36 cellular contexts compared by ENCODE assay signal in the genomic region with DNA sequence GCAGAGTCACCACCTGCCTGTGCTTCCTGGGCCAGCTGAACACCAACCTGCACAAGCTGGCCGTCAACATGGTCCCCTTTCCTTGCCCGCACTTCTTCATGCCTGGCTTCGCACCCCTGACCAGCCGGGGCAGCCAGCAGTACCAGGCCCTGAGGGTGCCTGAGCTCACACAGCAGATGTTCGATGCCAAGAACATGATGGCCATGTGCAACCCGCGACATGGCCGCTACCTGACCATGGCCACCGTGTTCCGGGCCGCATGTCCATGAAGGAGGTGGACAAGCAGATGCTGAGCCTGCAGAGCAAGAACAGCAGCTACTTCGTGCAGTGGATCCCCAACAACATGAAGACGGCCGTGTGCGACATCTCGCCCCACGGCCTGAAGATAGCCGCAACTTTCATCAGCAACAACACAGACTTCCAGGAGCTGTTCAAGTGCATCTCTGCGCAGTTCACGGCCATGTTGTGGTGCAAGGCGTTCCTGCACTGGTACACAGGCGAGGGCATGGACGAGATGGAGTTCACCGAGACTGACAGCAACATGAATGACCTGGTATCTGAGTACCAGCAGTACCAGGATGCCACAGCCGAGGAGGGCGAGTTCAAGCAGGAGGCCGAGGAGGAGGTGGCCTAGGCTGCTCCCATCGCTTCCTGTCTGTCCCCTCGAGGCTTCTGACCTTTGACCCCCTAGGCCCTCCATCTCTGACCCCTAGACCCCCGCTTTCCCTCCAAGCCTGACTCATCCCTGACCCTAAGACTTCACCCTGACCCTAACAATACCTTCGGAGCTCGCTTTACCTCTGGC.
"Had no signal": no experiment of that assay in that cellular context is flagged by ENCODE, and none has a peak within 500 bp of the region (broad histone marks: within the 10 kb centered on the region; RNA-seq: fewer than 3 reads in every experiment).

No MANE protein-coding gene starts in this region.

- H3K36me3 ChIP-seq: ascending aorta, WERI-Rb-1 had no signal

- H3K4me3 Mint-ChIP-seq: activated CD4-positive, alpha-beta memory T cell treated with anti-CD3 and anti-CD28 coated beads, Interleukin-2, amount 10 ng/mL, durations not matched to agents 7 days and 5 days; activated CD4-positive, alpha-beta T cell treated with anti-CD3 and anti-CD28 coated beads for 36 hours; activated CD4-positive, alpha-beta T cell treated with anti-CD3 and anti-CD28 coated beads, Interleukin-2, amount 10 ng/mL, durations not matched to agents 7 days and 5 days; activated CD8-positive, alpha-beta memory T cell treated with anti-CD3 and anti-CD28 coated beads, Interleukin-2, amount 10 ng/mL, durations not matched to agents 7 days and 5 days; activated CD8-positive, alpha-beta T cell treated with anti-CD3 and anti-CD28 coated beads, Interleukin-2, amount 10 ng/mL, durations not matched to agents 7 days and 5 days; activated naive CD4-positive, alpha-beta T cell treated with anti-CD3 and anti-CD28 coated beads, Interleukin-2, amount 10 ng/mL, durations not matched to agents 7 days and 5 days; activated naive CD4-positive, alpha-beta T cell treated with anti-CD3 and anti-CD28 coated beads, Interleukin-2, amount 50 U/mL, for 24 hours; activated naive CD8-positive, alpha-beta T cell; activated naive CD8-positive, alpha-beta T cell treated with anti-CD3 and anti-CD28 coated beads, Interleukin-2, amount 10 ng/mL, durations not matched to agents 7 days and 5 days; activated naive CD8-positive, alpha-beta T cell treated with anti-CD3 and anti-CD28 coated beads, Interleukin-2, amount 50 U/mL, for 24 hours; activated T-cell treated with anti-CD3 and anti-CD28 coated beads, Interleukin-2, amount 50 U/mL, for 24 hours; brain; T-helper 1 cell treated with Interleukin-12 subunit alpha and Interleukin-12 subunit beta and Interleukin-4 antibody, amounts not matched to agents 30 μg/mL and 1 μg/mL, for 36 hours; T-helper 2 cell treated with Interferon-gamma antibody and Interleukin-4, amounts not matched to agents 5 μg/mL and 100 μg/mL, for 36 hours; WTC11 had no signal

- H3K27ac ChIP-seq: ascending aorta, WERI-Rb-1 had no signal

- H3K27me3 Mint-ChIP-seq: activated naive CD4-positive, alpha-beta T cell treated with anti-CD3 and anti-CD28 coated beads, Interleukin-2, amount 10 ng/mL, durations not matched to agents 7 days and 5 days; activated naive CD8-positive, alpha-beta T cell; activated naive CD8-positive, alpha-beta T cell treated with anti-CD3 and anti-CD28 coated beads, Interleukin-2, amount 50 U/mL, for 24 hours had no signal

- H3K27me3 ChIP-seq: ascending aorta had no signal

- H3K36me3 Mint-ChIP-seq: activated CD8-positive, alpha-beta memory T cell treated with anti-CD3 and anti-CD28 coated beads, Interleukin-2, amount 10 ng/mL, durations not matched to agents 7 days and 5 days; activated naive CD4-positive, alpha-beta T cell treated with anti-CD3 and anti-CD28 coated beads, Interleukin-2, amount 10 ng/mL, durations not matched to agents 7 days and 5 days; activated naive CD8-positive, alpha-beta T cell; activated naive CD8-positive, alpha-beta T cell treated with anti-CD3 and anti-CD28 coated beads, Interleukin-2, amount 10 ng/mL, durations not matched to agents 7 days and 5 days; brain; WTC11 had no signal

- H3K9me3 ChIP-seq: ascending aorta had no signal

- H3K9me3 Mint-ChIP-seq: activated CD4-positive, alpha-beta memory T cell treated with anti-CD3 and anti-CD28 coated beads, Interleukin-2, amount 10 ng/mL, durations not matched to agents 7 days and 5 days; activated CD4-positive, alpha-beta T cell treated with anti-CD3 and anti-CD28 coated beads, Interleukin-2, amount 10 ng/mL, durations not matched to agents 7 days and 5 days; activated naive CD4-positive, alpha-beta T cell treated with anti-CD3 and anti-CD28 coated beads, Interleukin-2, amount 10 ng/mL, durations not matched to agents 7 days and 5 days; activated naive CD8-positive, alpha-beta T cell treated with anti-CD3 and anti-CD28 coated beads, Interleukin-2, amount 50 U/mL, for 24 hours; activated T-cell treated with anti-CD3 and anti-CD28 coated beads, Interleukin-2, amount 50 U/mL, for 24 hours; activated T-helper 2 cell treated with anti-CD3 and anti-CD28 coated beads, Interferon-gamma antibody, Interleukin-2, Interleukin-4, amounts not matched to agents 10 μg/mL and 5 μg/mL and 100 μg/mL, durations not matched to agents 14 hours and 24 hours and 36 hours; T-helper 1 cell treated with Interleukin-12 subunit alpha and Interleukin-12 subunit beta and Interleukin-4 antibody, amounts not matched to agents 30 μg/mL and 1 μg/mL, for 36 hours; T-helper 2 cell treated with Interferon-gamma antibody and Interleukin-4, amounts not matched to agents 5 μg/mL and 100 μg/mL, for 36 hours had no signal

- FAIRE-seq: TTC549 had no signal

- DNase-seq: activated CD4-positive, alpha-beta memory T cell treated with anti-CD3 and anti-CD28 coated beads, Interleukin-2, amount 10 ng/mL, durations not matched to agents 7 days and 5 days; activated CD4-positive, alpha-beta T cell treated with anti-CD3 and anti-CD28 coated beads for 1 hour; activated CD4-positive, alpha-beta T cell treated with anti-CD3 and anti-CD28 coated beads for 36 hours; activated CD4-positive, alpha-beta T cell treated with anti-CD3 and anti-CD28 coated beads for 48 hours; activated CD4-positive, alpha-beta T cell treated with anti-CD3 and anti-CD28 coated beads, Interleukin-2, amount 10 ng/mL, durations not matched to agents 7 days and 5 days; activated CD4-positive, alpha-beta T cell treated with anti-CD3 and anti-CD28 coated beads, Interleukin-2, amount 50 U/mL, for 48 hours; activated CD4-positive, CD25-positive, alpha-beta regulatory T cell; activated CD8-positive, alpha-beta memory T cell treated with anti-CD3 and anti-CD28 coated beads for 24 hours; activated CD8-positive, alpha-beta memory T cell treated with anti-CD3 and anti-CD28 coated beads, Interleukin-2, amount 10 ng/mL, durations not matched to agents 7 days and 5 days; activated CD8-positive, alpha-beta memory T cell treated with anti-CD3 and anti-CD28 coated beads, Interleukin-2, amount 50 U/mL, for 48 hours; activated CD8-positive, alpha-beta T cell treated with anti-CD3 and anti-CD28 coated beads, Interleukin-2, amount 10 ng/mL, durations not matched to agents 7 days and 5 days; activated effector memory CD4-positive, alpha-beta T cell treated with Interleukin-2 at 50 U/mL for 16 hours; activated gamma-delta T cell; activated naive CD4-positive, alpha-beta T cell treated with anti-CD3 and anti-CD28 coated beads, Interleukin-2, amount 10 ng/mL, durations not matched to agents 7 days and 5 days; activated naive CD4-positive, alpha-beta T cell treated with Interleukin-2 at 50 U/mL for 16 hours; activated naive CD8-positive, alpha-beta T cell treated with anti-CD3 and anti-CD28 coated beads, Interleukin-2, amount 10 ng/mL, durations not matched to agents 7 days and 5 days; activated naive CD8-positive, alpha-beta T cell treated with anti-CD3 and anti-CD28 coated beads, Interleukin-2, amount 50 U/mL, for 24 hours; activated T-cell treated with anti-CD3 and anti-CD28 coated beads, Interleukin-2, amount 50 U/mL, for 24 hours; activated T-cell treated with anti-CD3 and anti-CD28 coated beads, Interleukin-2, amount 50 U/mL, for 48 hours; amygdala; anterior cingulate cortex; central memory CD4-positive, alpha-beta T cell; T-helper 1 cell; T-helper 2 cell; T-helper 9 cell; WERI-Rb-1 had no signal

- H3K4me1 Mint-ChIP-seq: activated CD4-positive, alpha-beta memory T cell treated with anti-CD3 and anti-CD28 coated beads, Interleukin-2, amount 10 ng/mL, durations not matched to agents 7 days and 5 days; activated CD4-positive, alpha-beta T cell treated with anti-CD3 and anti-CD28 coated beads for 36 hours; activated CD4-positive, alpha-beta T cell treated with anti-CD3 and anti-CD28 coated beads, Interleukin-2, amount 10 ng/mL, durations not matched to agents 7 days and 5 days; activated CD8-positive, alpha-beta memory T cell treated with anti-CD3 and anti-CD28 coated beads, Interleukin-2, amount 10 ng/mL, durations not matched to agents 7 days and 5 days; activated naive CD4-positive, alpha-beta T cell treated with anti-CD3 and anti-CD28 coated beads, Interleukin-2, amount 10 ng/mL, durations not matched to agents 7 days and 5 days; activated naive CD4-positive, alpha-beta T cell treated with anti-CD3 and anti-CD28 coated beads, Interleukin-2, amount 50 U/mL, for 24 hours; activated naive CD8-positive, alpha-beta T cell treated with anti-CD3 and anti-CD28 coated beads, Interleukin-2, amount 10 ng/mL, durations not matched to agents 7 days and 5 days; activated naive CD8-positive, alpha-beta T cell treated with anti-CD3 and anti-CD28 coated beads, Interleukin-2, amount 50 U/mL, for 24 hours; brain; WTC11 had no signal

- H3K4me1 ChIP-seq: ascending aorta had no signal

- H3K27ac Mint-ChIP-seq: activated CD4-positive, alpha-beta memory T cell treated with anti-CD3 and anti-CD28 coated beads, Interleukin-2, amount 10 ng/mL, durations not matched to agents 7 days and 5 days; activated CD4-positive, alpha-beta T cell treated with anti-CD3 and anti-CD28 coated beads for 36 hours; activated CD4-positive, alpha-beta T cell treated with anti-CD3 and anti-CD28 coated beads, Interleukin-2, amount 10 ng/mL, durations not matched to agents 7 days and 5 days; activated CD8-positive, alpha-beta memory T cell treated with anti-CD3 and anti-CD28 coated beads, Interleukin-2, amount 10 ng/mL, durations not matched to agents 7 days and 5 days; activated CD8-positive, alpha-beta T cell treated with anti-CD3 and anti-CD28 coated beads, Interleukin-2, amount 10 ng/mL, durations not matched to agents 7 days and 5 days; activated naive CD4-positive, alpha-beta T cell treated with anti-CD3 and anti-CD28 coated beads, Interleukin-2, amount 10 ng/mL, durations not matched to agents 7 days and 5 days; activated naive CD4-positive, alpha-beta T cell treated with anti-CD3 and anti-CD28 coated beads, Interleukin-2, amount 50 U/mL, for 24 hours; activated naive CD8-positive, alpha-beta T cell; activated naive CD8-positive, alpha-beta T cell treated with anti-CD3 and anti-CD28 coated beads, Interleukin-2, amount 10 ng/mL, durations not matched to agents 7 days and 5 days; activated naive CD8-positive, alpha-beta T cell treated with anti-CD3 and anti-CD28 coated beads, Interleukin-2, amount 50 U/mL, for 24 hours; activated T-cell treated with anti-CD3 and anti-CD28 coated beads, Interleukin-2, amount 50 U/mL, for 24 hours; activated T-helper 2 cell treated with anti-CD3 and anti-CD28 coated beads, Interferon-gamma antibody, Interleukin-2, Interleukin-4, amounts not matched to agents 10 μg/mL and 5 μg/mL and 100 μg/mL, durations not matched to agents 14 hours and 24 hours and 36 hours; brain; T-helper 1 cell treated with Interleukin-12 subunit alpha and Interleukin-12 subunit beta and Interleukin-4 antibody, amounts not matched to agents 30 μg/mL and 1 μg/mL, for 36 hours; T-helper 2 cell treated with Interferon-gamma antibody and Interleukin-4, amounts not matched to agents 5 μg/mL and 100 μg/mL, for 36 hours; WTC11 had no signal

- H3K4me3 ChIP-seq: ascending aorta had no signal

- ATAC-seq: activated CD4-positive, alpha-beta T cell treated with anti-CD3 and anti-CD28 coated beads for 36 hours; activated CD4-positive, CD25-positive, alpha-beta regulatory T cell treated with anti-CD3 and anti-CD28 coated beads, Interleukin-2, amount 50 U/mL, for 24 hours; activated CD8-positive, alpha-beta memory T cell treated with anti-CD3 and anti-CD28 coated beads, Interleukin-2, amount 10 ng/mL, durations not matched to agents 7 days and 5 days; activated CD8-positive, alpha-beta T cell treated with anti-CD3 and anti-CD28 coated beads, Interleukin-2, amount 10 ng/mL, durations not matched to agents 7 days and 5 days; activated naive CD8-positive, alpha-beta T cell treated with anti-CD3 and anti-CD28 coated beads, Interleukin-2, amount 50 U/mL, for 24 hours; WTC11 had no signal
